ENCODE assay signal across 8 cellular contexts in the genomic region with DNA sequence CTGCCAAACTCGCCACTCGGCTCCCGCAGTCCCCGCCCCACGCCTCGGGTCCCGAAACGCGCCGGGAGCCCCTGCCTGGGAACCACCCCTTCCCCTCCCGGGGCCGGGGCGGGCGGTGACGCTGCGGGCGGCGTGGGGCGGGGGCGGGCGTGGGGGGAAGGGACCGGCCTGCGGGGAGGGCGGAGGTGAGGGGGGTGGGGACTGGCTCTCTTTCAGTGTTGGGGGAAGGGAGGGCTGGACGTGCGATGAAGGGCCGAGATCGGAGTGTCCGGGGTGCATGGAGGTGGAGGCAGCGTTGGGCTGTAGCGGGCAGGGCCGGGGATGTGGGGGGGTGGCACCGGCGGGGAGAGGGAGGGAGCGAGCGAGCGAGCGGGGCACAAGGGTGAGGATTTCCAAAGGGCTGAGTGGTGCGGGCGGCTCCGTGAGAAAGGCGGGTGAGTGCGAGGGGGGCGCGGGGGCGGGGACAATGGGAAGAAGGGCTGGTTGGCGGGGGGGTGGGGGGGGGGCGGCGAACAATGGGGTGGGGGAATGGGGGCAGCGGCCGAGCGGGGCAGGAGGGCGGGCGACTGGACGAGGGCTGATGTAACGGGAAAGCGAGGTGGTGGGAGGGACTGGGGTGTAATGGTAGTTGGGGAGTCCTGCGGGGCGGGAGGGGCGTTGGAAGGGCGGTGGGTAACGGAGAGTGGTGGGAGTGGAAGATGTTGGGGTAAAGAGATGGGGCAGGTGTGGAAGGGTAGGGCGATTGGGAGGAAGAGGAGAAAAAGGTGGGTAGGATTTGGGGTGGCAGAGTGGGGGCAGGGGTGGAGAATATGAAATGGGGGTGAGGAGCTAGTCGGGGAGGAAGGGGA. TPM values are rescaled to one million over a fixed set of nuclear protein-coding genes. Genes with fewer than 3 reads are reported as not detected.
DNase-seq lines count a peak whose midpoint lies in the region; ATAC-seq and TF ChIP-seq lines count a peak whose summit lies in the region.

No MANE protein-coding gene starts in this region.

- H3K4me3 ChIP-seq in Loucy (ENCODE audit: low read length, poor library complexity, severe bottlenecking), result peak overlapping the region; percentile 94

- peak overlapping the region; percentile 77 for H3K9ac ChIP-seq in Loucy (ENCODE audit: low read depth, low read length, poor library complexity, severe bottlenecking)

- peaks cover 6% of the 10 kb centered on the region for H3K36me3 Mint-ChIP-seq in activated CD4-positive, alpha-beta T cell treated with anti-CD3 and anti-CD28 coated beads, Interleukin-2, amount 10 ng/mL, durations not matched to agents 24 days and 14 days (ENCODE audit: low read depth)
- H3K36me3 Mint-ChIP-seq in memory B cell, result peaks cover 4% of the 10 kb centered on the region

- peak overlapping the region; percentile 87 for H3K4me2 ChIP-seq in Loucy (ENCODE audit: low read depth, low read length, poor library complexity, severe bottlenecking)

- ATAC-seq in GM21619 (IDR thresholded peaks at IDR 0.05; ENCODE audit: unreplicated experiment) (peak; percentile 24), memory B cell (ENCODE audit: low read depth) (peak; percentile 4)

- no peaks in the 10 kb centered on the region for H3K9me2 ChIP-seq in Loucy (replicated peaks; ENCODE audit: low read depth, low read length)

- H3K4me3 Mint-ChIP-seq in activated CD4-positive, alpha-beta T cell treated with anti-CD3 and anti-CD28 coated beads, Interleukin-2, amount 10 ng/mL, durations not matched to agents 24 days and 14 days, result peak overlapping the region; percentile 94
- peak overlapping the region; percentile 95 for H3K4me3 Mint-ChIP-seq in memory B cell

- H3K4me1 ChIP-seq in Loucy (ENCODE audit: insufficient read depth, low read length, poor library complexity, severe bottlenecking), result peaks cover 13% of the 10 kb centered on the region

- H3K27me3 ChIP-seq in Loucy (ENCODE audit: insufficient read depth, low read length, poor library complexity, severe bottlenecking), result no peaks in the 10 kb centered on the region

- no peaks in the 10 kb centered on the region for H3K36me3 ChIP-seq in Loucy (ENCODE audit: insufficient read depth, low read length)

- peak overlapping the region; percentile 98 for H3K27ac Mint-ChIP-seq in activated CD4-positive, alpha-beta T cell treated with anti-CD3 and anti-CD28 coated beads, Interleukin-2, amount 10 ng/mL, durations not matched to agents 24 days and 14 days
- peak overlapping the region; percentile 75 for H3K27ac Mint-ChIP-seq in memory B cell

- intact Hi-C loops in activated CD4-positive, alpha-beta T cell treated with anti-CD3 and anti-CD28 coated beads, Interleukin-2, amount 10 ng/mL, durations not matched to agents 24 days and 14 days (cut with micrococcal nuclease), result loop anchor here (1.0 to 5.0 kb wide), 5 partner anchors 51 to 1524 kb away; a partner anchor contains a TSS

- no peaks in the 10 kb centered on the region for H3K9me3 ChIP-seq in Loucy (ENCODE audit: insufficient read depth, low read depth, low read length)

- H3K4me1 Mint-ChIP-seq in activated CD4-positive, alpha-beta T cell treated with anti-CD3 and anti-CD28 coated beads, Interleukin-2, amount 10 ng/mL, durations not matched to agents 24 days and 14 days, result peaks cover 18% of the 10 kb centered on the region
- H3K4me1 Mint-ChIP-seq in memory B cell, result peaks cover 11% of the 10 kb centered on the region

- H3K27me3 Mint-ChIP-seq in activated CD4-positive, alpha-beta T cell treated with anti-CD3 and anti-CD28 coated beads, Interleukin-2, amount 10 ng/mL, durations not matched to agents 24 days and 14 days, result peaks cover 8% of the 10 kb centered on the region
- no peaks in the 10 kb centered on the region for H3K27me3 Mint-ChIP-seq in memory B cell

- H3F3A ChIP-seq in Loucy (ENCODE audit: low read depth), result no peaks in the 10 kb centered on the region

- TF ChIP-seq CTCF in Loucy (conservative IDR thresholded peaks at IDR 0.05; ENCODE audit: low read length), result no peak

- DNase-seq in EL (peak; percentile 66), ecto neural progenitor cell (ENCODE audit: low spot score) (peak; percentile 82), memory B cell (ENCODE audit: low spot score in 2 of 2) (peak; percentile 13 to 38), cerebellar nuclear complex (lab: John Stamatoyannopoulos, UW) (no peak)
- no peak for DNase-seq in activated CD4-positive, alpha-beta T cell treated with anti-CD3 and anti-CD28 coated beads, Interleukin-2, amount 10 ng/mL, durations not matched to agents 24 days and 14 days
- peak; percentile 27 for DNase-seq in stimulated activated CD8-positive, alpha-beta memory T cell treated with anti-CD3 and anti-CD28 coated beads, Interleukin-15, amount 100 ng/mL, for 1 hour (ENCODE audit: low read depth)

- H2AFZ ChIP-seq in Loucy (ENCODE audit: low read length), result peak overlapping the region; percentile 68; the same call in 1 of the 2 replicates

- H3K9me3 Mint-ChIP-seq in activated CD4-positive, alpha-beta T cell treated with anti-CD3 and anti-CD28 coated beads, Interleukin-2, amount 10 ng/mL, durations not matched to agents 24 days and 14 days, result no peaks in the 10 kb centered on the region
- peaks cover 3% of the 10 kb centered on the region for H3K9me3 Mint-ChIP-seq in memory B cell

- H4K20me1 ChIP-seq in Loucy (ENCODE audit: insufficient read depth, low read length, poor library complexity, severe bottlenecking), result peaks cover 26% of the 10 kb centered on the region

- H3K79me2 ChIP-seq in Loucy (ENCODE audit: insufficient read depth, low read length), result peaks cover 48% of the 10 kb centered on the region

RNA-seq across cellular contexts. Expression of a gene that starts 0.6 kb away (rescaled TPM):
- 33.5 and 34.3 TPM in 2 replicates for total RNA-seq in activated CD4-positive, alpha-beta T cell treated with anti-CD3 and anti-CD28 coated beads, Interleukin-2, amount 10 ng/mL, durations not matched to agents 24 days and 14 days

Comparison
In these comparisons a context has a peak if more than half of its experiments do, and no peak if none do; other contexts are left out.
1. DNase-seq: peak in EL (single experiment), ecto neural progenitor cell (single experiment), memory B cell (2 of 2) and stimulated activated CD8-positive, alpha-beta memory T cell treated with anti-CD3 and anti-CD28 coated beads, Interleukin-15, amount 100 ng/mL, for 1 hour (single experiment); none in activated CD4-positive, alpha-beta T cell treated with anti-CD3 and anti-CD28 coated beads, Interleukin-2, amount 10 ng/mL, durations not matched to agents 24 days and 14 days (single experiment) and cerebellar nuclear complex (0 of 2).